ENCODE assay signal across 1 cellular context in the genomic region with DNA sequence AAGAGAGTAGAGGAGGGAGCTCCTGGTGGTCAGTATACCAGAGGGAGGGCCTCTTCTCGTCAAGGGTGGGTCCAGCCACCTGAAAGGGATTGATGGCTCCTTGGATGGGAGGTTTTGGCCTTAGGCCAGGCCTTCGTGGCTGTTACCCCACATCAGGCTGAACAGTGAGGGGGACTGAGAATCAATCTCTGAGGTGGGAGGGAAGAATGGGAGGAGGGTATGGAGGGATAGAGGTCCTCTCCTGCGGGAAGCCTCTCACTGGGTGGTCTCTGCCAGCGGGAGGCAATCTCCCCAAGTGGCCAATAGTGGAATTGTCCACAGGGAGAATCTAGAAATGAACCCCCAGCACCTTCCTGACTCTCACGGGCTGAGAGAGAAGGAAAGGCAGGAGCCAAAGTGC.
TF ChIP-seq lines count a peak whose summit lies in the region.

No MANE protein-coding gene starts in this region.

TF ChIP-seq in HCT116, 20 proteins besides CTCF, POLR2A, EP300 and RAD21 (continued from another document):
- TF ChIP-seq ZBTB33 (IDR thresholded peaks at IDR 0.05; ENCODE audit: extremely low read depth, insufficient replicate concordance, low read length) (no peak), ZFX (IDR thresholded peaks at IDR 0.05) (no peak), FOSL1 (IDR thresholded peaks at IDR 0.05; ENCODE audit: low read depth) (no peak), EZH2 (IDR thresholded peaks at IDR 0.05) (no peak), TCF7L2 (IDR thresholded peaks at IDR 0.05; ENCODE audit: borderline replicate concordance, extremely low read depth, insufficient read depth, insufficient read length) (no peak), CBX3 (IDR thresholded peaks at IDR 0.05; ENCODE audit: low read depth) (no peak), POLR2AphosphoS5 (IDR thresholded peaks at IDR 0.05; ENCODE audit: low read depth, low read length) (no peak), EZH2phosphoT487 (IDR thresholded peaks at IDR 0.05; ENCODE audit: borderline replicate concordance) (no peak), SRF (IDR thresholded peaks at IDR 0.05; ENCODE audit: low read depth) (no peak)
- TF ChIP-seq, protein P1, sequence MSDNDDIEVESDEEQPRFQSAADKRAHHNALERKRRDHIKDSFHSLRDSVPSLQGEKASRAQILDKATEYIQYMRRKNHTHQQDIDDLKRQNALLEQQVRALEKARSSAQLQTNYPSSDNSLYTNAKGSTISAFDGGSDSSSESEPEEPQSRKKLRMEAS (IDR thresholded peaks at IDR 0.05), result no peak
